Comparison of ENCODE assay signal across 8 cellular contexts in genomic region chr15:64162478-64162868, GRCh38. TPM values are rescaled to one million over a fixed set of nuclear protein-coding genes. Genes with fewer than 3 reads are reported as not detected.
A peak's percentile ranks its signal among the peaks of the same experiment; 100 is the strongest.
DNase-seq lines count a peak whose midpoint lies in the region; ATAC-seq, FAIRE-seq and TF ChIP-seq lines count a peak whose summit lies in the region.

No MANE protein-coding gene starts in this region.

- H3K9me3 ChIP-seq in IMR-90 (ENCODE audit: control insufficient read depth, insufficient read depth, low read length) (no peaks in the 10 kb centered on the region), mesodermal cell (ENCODE audit: control insufficient read depth, low read length) (no peaks in the 10 kb centered on the region), aorta (ENCODE audit: control insufficient read depth, low read length) (no peaks in the 10 kb centered on the region)

- TF ChIP-seq POLR2A in IMR-90 (IDR thresholded peaks at IDR 0.05; ENCODE audit: low read depth, low read length) = no peak

- peak overlapping the region; percentile 54; the same call in 1 of the 2 replicates for H3K18ac ChIP-seq in IMR-90 (ENCODE audit: low read depth, low read length)

- H4K8ac ChIP-seq in IMR-90 (ENCODE audit: low read depth in 2 of 2, low read length in 2 of 2) = peak overlapping the region; percentile 74 to 90

- ATAC-seq in GM21360 (IDR thresholded peaks at IDR 0.05; ENCODE audit: unreplicated experiment) (peak; percentile 16), IMR-90 (ENCODE audit: low read depth) (peak; percentile 46), aorta (ENCODE audit: low FRiP score) (peak; percentile 70)

- peak overlapping the region; percentile 93 for H3K56ac ChIP-seq in IMR-90 (ENCODE audit: extremely low read depth, insufficient read depth, low read length)

- intact Hi-C loops in IMR-90 (cut with micrococcal nuclease) = no loop called here
- intact Hi-C loops in aorta (cut with DNase I) = loop anchor here (1.0 to 10.0 kb wide), 4 partner anchors 70 to 222 kb away; partner anchors contain the start of genes CSNK1G1 (in 2 of the 2), CIAO2A (in 1 of the 2), PCLAF (in 1 of the 2) and TRIP4 (in 1 of the 2)

- H3K9ac ChIP-seq in IMR-90 (ENCODE audit: low read depth, low read length) = peak overlapping the region; percentile 97

- H2BK5ac ChIP-seq in IMR-90 (ENCODE audit: low read depth, low read length, poor library complexity, severe bottlenecking) = peak overlapping the region; percentile 86

- peaks cover 14% of the 10 kb centered on the region for H3K9me1 ChIP-seq in IMR-90 (ENCODE audit: insufficient read depth, low read length)

- CTCF ChIA-PET in AG04449 (lab: Yijun Ruan, JAX) (interaction anchor here (1.5 to 2.7 kb wide), 3 partner anchors 9 to 225 kb away, joined by 5 to 39 read pairs (median 7); partner anchors contain the start of gene TRIP4), IMR-90 (lab: Yijun Ruan, JAX) (interaction anchor here (0.7 kb wide), 1 partner anchor 8 kb away, joined by 3 read pairs; no protein-coding TSS in a partner anchor)

- no peak overlapping the region for H2BK20ac ChIP-seq in IMR-90 (ENCODE audit: low read depth, low read length)

- H4K91ac ChIP-seq in IMR-90 (ENCODE audit: insufficient read depth, low read depth, low read length) = peak overlapping the region; percentile 89

- H3K4me2 ChIP-seq in IMR-90 (ENCODE audit: low read depth, low read length) = peak overlapping the region; percentile 91

- no peak for TF ChIP-seq RAD21 in IMR-90 (IDR thresholded peaks at IDR 0.05; ENCODE audit: low read length)

- WGBS in IMR-90 (ENCODE audit: extremely low coverage in 2 of 2, insufficient read length in 1 of 2), 2 experiments = no CpG with 5 or more reads among the region's 21 CpGs
- WGBS in mesodermal cell (ENCODE audit: insufficient coverage in 2 of 2), 2 experiments = 1 to 3% methylated on average over 18 to 20 of the region's 21 CpGs
- 1% methylated on average over 20 to 21 of the region's 21 CpGs for WGBS in aorta, 2 donors

- H3K4me3 ChIP-seq in AG04449 (ENCODE audit: low read depth, low read length) (peak overlapping the region; percentile 95), IMR-90 (ENCODE audit: insufficient read depth, low read depth, low read length) (peak overlapping the region; percentile 92), choroid plexus epithelial cell (ENCODE audit: low read depth, low read length) (peak overlapping the region; percentile 98), mesodermal cell (ENCODE audit: extremely low read depth, insufficient read depth, low read length, poor library complexity, severe bottlenecking) (peak overlapping the region; percentile 80), aorta (ENCODE audit: low read length in 2 of 2) (peak overlapping the region; percentile 63 to 97)

- no TSS peak for BruUV-seq in IMR-90 (replicated peaks; lab: Mats Ljungman, UMichigan)

- no peak for FAIRE-seq in frontal cortex (lab: Jason Lieb, UNC)

- H2BK15ac ChIP-seq in IMR-90 (ENCODE audit: low read depth, low read length) = no peak overlapping the region

- peak overlapping the region; percentile 92; the same call in 1 of the 2 replicates for H3K23ac ChIP-seq in IMR-90 (ENCODE audit: low read depth, low read length)

- peak overlapping the region; percentile 59; the same call in 1 of the 2 replicates for H4K5ac ChIP-seq in IMR-90 (ENCODE audit: low read depth, low read length)

- H3K27ac ChIP-seq in IMR-90 (ENCODE audit: insufficient read depth, low read length) (peak overlapping the region; percentile 97), mesodermal cell (ENCODE audit: low read depth, low read length, severe bottlenecking) (peak overlapping the region; percentile 91), aorta (ENCODE audit: low read depth in 1 of 2, low read length in 2 of 2) (peak overlapping the region in 1 of 2 donors; percentile 64)

- peaks cover 37% of the 10 kb centered on the region for H4K20me1 ChIP-seq in IMR-90 (ENCODE audit: insufficient read depth, low read length)

- no peak for DNase-seq in AG04449 (ENCODE audit: low read depth, low spot score)
- no peak for DNase-seq in IMR-90
- no peak for DNase-seq in choroid plexus epithelial cell (ENCODE audit: low read depth)
- no peak for DNase-seq in aorta
- DNase-seq in pons (ENCODE audit: low spot score) = no peak
- no peak for DNase-seq in frontal cortex (ENCODE audit: low spot score in 2 of 2)

- dilution Hi-C loops in IMR-90 (cut with HindIII; ENCODE audit: low sequenced_read_pairs, unreplicated experiment) = no loop called here

- H2BK120ac ChIP-seq in IMR-90 (ENCODE audit: low read depth, low read length) = no peak overlapping the region

- in situ Hi-C loops in IMR-90 (cut with MboI; ENCODE audit: low sequenced_read_pairs) = no loop called here

- peaks cover 32% of the 10 kb centered on the region for H3K36me3 ChIP-seq in IMR-90 (ENCODE audit: control insufficient read depth, insufficient read depth, low read length)
- peaks cover 46% of the 10 kb centered on the region for H3K36me3 ChIP-seq in mesodermal cell (ENCODE audit: control insufficient read depth, insufficient read depth, low read length)
- H3K36me3 ChIP-seq in aorta (ENCODE audit: control insufficient read depth in 1 of 2, insufficient read depth in 2 of 2, low read length in 1 of 2) = peaks cover 8% of the 10 kb centered on the region in 2 donors

- no peaks in the 10 kb centered on the region for H3K27me3 ChIP-seq in IMR-90 (ENCODE audit: control insufficient read depth, insufficient read depth, low read length)
- H3K27me3 ChIP-seq in aorta (ENCODE audit: control insufficient read depth in 1 of 2, insufficient read depth in 2 of 2, low read length in 1 of 2) = no peaks in the 10 kb centered on the region

- POLR2A ChIA-PET in AG04449 (lab: Yijun Ruan, JAX) = interaction anchor here (1.0 to 2.8 kb wide), 3 partner anchors 9 to 13 kb away, joined by 4 to 11 read pairs (median 7); no protein-coding TSS in a partner anchor
- POLR2A ChIA-PET in IMR-90 (lab: Charles Lee; ENCODE audit: unreplicated experiment) = interaction anchor here (0.6 to 1.6 kb wide), 3 partner anchors 9 to 1023 kb away, joined by 3 to 7 read pairs (median 4); partner anchors contain the start of gene CLPX

- H3K4me1 ChIP-seq in IMR-90 (ENCODE audit: control insufficient read depth, insufficient read depth, low read length) (peaks cover 6% of the 10 kb centered on the region), mesodermal cell (ENCODE audit: control insufficient read depth, insufficient read depth, low read length, poor library complexity, severe bottlenecking) (peaks cover 20% of the 10 kb centered on the region), aorta (ENCODE audit: control insufficient read depth in 1 of 2, insufficient read depth in 2 of 2, low read length in 2 of 2) (peaks cover 0 to 2% of the 10 kb centered on the region in 2 donors)

- peak overlapping the region; percentile 98 for H3K14ac ChIP-seq in IMR-90 (replicated peaks; ENCODE audit: low read depth, low read length)

- H3K4ac ChIP-seq in IMR-90 (ENCODE audit: low read depth, low read length) = peak overlapping the region; percentile 97

- peak overlapping the region; percentile 96 for H2AFZ ChIP-seq in IMR-90 (replicated peaks; ENCODE audit: low read length, poor library complexity)

- peaks cover 19 to 38% of the 10 kb centered on the region in 2 experiments for H3K79me1 ChIP-seq in IMR-90 (ENCODE audit: low read depth in 1 of 2, low read length in 2 of 2)

- peak overlapping the region; percentile 99 for H2AK9ac ChIP-seq in IMR-90 (replicated peaks; ENCODE audit: low read depth, low read length, poor library complexity)

- TF ChIP-seq CTCF in AG04449 (IDR thresholded peaks at IDR 0.05; ENCODE audit: insufficient read depth, low read length, missing control alignments) (no peak), IMR-90 (conservative IDR thresholded peaks at IDR 0.05; ENCODE audit: low read depth, low read length) (no peak), choroid plexus epithelial cell (conservative IDR thresholded peaks at IDR 0.05; ENCODE audit: low read depth, low read length) (no peak)

- peak overlapping the region; percentile 93 for H2AK5ac ChIP-seq in IMR-90 (ENCODE audit: low read depth, low read length)

TF ChIP-seq in IMR-90, 13 proteins besides CTCF, POLR2A, EP300 and RAD21:
- TF ChIP-seq MXI1 (IDR thresholded peaks at IDR 0.05; ENCODE audit: borderline replicate concordance, low read depth, low read length) = peak; percentile 85
- TF ChIP-seq CEBPB (IDR thresholded peaks at IDR 0.05; ENCODE audit: low read depth, low read length) = no peak

RNA-seq across cellular contexts. Expression of gene PPIB, which starts 0.3 kb away (rescaled TPM):
- total RNA-seq in IMR-90 (2012; rRNA removed) (1,601 and 1,682 TPM in 2 replicates), aorta (100 to 1,000 TPM; 362 to 395 TPM), frontal cortex (186 TPM)
- polyA plus RNA-seq in IMR-90 (2012; rRNA removed) (1,358 and 1,517 TPM in 2 replicates), aorta (100 to 1,000 TPM; 293 to 699 TPM)
- 966 and 972 TPM in 2 replicates for polyA plus RNA-seq in IMR-90 (2012; cell fraction: cytosol; rRNA removed)
- 233 and 548 TPM in 2 replicates for polyA plus RNA-seq in IMR-90 (2012; cell fraction: nucleus; rRNA removed; ENCODE audit: low replicate concordance)
- 944 TPM for polyA plus RNA-seq in mesodermal cell (2013, experiment 1 of 2)
- 855 TPM for polyA plus RNA-seq in mesodermal cell (2013, experiment 2 of 2)

RNA-seq across cellular contexts. Expression of gene SNX22, which starts 10.9 kb away (rescaled TPM):
- total RNA-seq in IMR-90 (2012; rRNA removed) (under 0.01 and 0.18 TPM in 2 replicates), aorta (under 1 TPM; 0.36 to 0.39 TPM), frontal cortex (7.7 TPM)
- polyA plus RNA-seq in IMR-90 (2012; rRNA removed) (0.04 and 0.12 TPM in 2 replicates), aorta (under 1 TPM; 0.38 to 0.90 TPM)
- 0.03 and 0.08 TPM in 2 replicates for polyA plus RNA-seq in IMR-90 (2012; cell fraction: cytosol; rRNA removed)
- polyA plus RNA-seq in IMR-90 (2012; cell fraction: nucleus; rRNA removed; ENCODE audit: low replicate concordance) = 0.39 and 0.50 TPM in 2 replicates
- polyA plus RNA-seq in mesodermal cell (2013, experiment 1 of 2) = not detected
- 0.15 TPM for polyA plus RNA-seq in mesodermal cell (2013, experiment 2 of 2)

Comparison
In these comparisons a context has a peak if more than half of its experiments do, and no peak if none do; other contexts are left out.
1. ATAC-seq: peak in every context shown above with its lines; median percentile 70 in aorta; 46 in IMR-90; 16 in GM21360.